Comparison of ENCODE assay signal across 31 cellular contexts in the genomic region with DNA sequence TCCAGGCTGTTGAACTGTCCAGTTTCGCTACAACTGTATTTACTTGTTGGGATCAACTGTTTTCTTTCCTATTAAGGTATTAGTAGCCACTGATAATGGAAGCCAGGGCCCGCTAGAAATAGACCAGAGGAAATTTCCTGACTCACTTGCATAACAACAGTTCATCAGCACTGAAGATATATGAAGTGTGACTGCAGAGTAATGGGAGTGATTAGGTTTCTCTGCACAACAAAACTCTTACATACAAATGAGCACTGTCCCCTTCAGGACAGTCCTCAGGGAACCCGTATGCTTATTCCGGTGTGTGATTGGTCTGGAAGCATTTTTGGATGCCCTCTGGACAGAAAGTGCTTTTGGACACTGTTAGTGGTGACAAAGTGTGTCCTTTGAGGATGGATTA. TPM values are rescaled to one million over a fixed set of nuclear protein-coding genes. Genes with fewer than 3 reads are reported as not detected.
"Had no signal": no experiment of that assay in that cellular context is flagged by ENCODE, and none has a peak within 500 bp of the region (broad histone marks: within the 10 kb centered on the region; RNA-seq: fewer than 3 reads in every experiment).

No MANE protein-coding gene starts in this region.

- H3K27ac ChIP-seq: brain microvascular endothelial cell, Peyer's patch, SJSA1 had no signal

- H3K4me1 ChIP-seq: Peyer's patch, SJSA1 had no signal

- FAIRE-seq: TTC549 had no signal

- H3K4me2 ChIP-seq: SK-N-SH had no signal

- H3K4me3 ChIP-seq: Peyer's patch, SJSA1 had no signal

- ATAC-seq: activated CD8-positive, alpha-beta T cell treated with anti-CD3 and anti-CD28 coated beads for 36 hours; activated T-cell treated with anti-CD3 and anti-CD28 coated beads, Interleukin-2, amount 50 U/mL, for 72 hours; activated T-helper 17 cell treated with anti-CD3 and anti-CD28 coated beads, Interleukin-2, amount 50 U/mL, for 72 hours; PC-3 had no signal

- DNase-seq: activated CD4-positive, alpha-beta T cell treated with anti-CD3 and anti-CD28 coated beads, Interleukin-2, amount 10 ng/mL, durations not matched to agents 24 days and 14 days; activated CD4-positive, alpha-beta T cell treated with anti-CD3 and anti-CD28 coated beads, Interleukin-2, amount 50 U/mL, for 4 hours; activated CD8-positive, alpha-beta T cell treated with anti-CD3 and anti-CD28 coated beads for 36 hours; activated effector memory CD4-positive, alpha-beta T cell treated with anti-CD3 and anti-CD28 coated beads, Interleukin-2, amount 50 U/mL, for 16 hours; activated naive CD4-positive, alpha-beta T cell; activated naive CD4-positive, alpha-beta T cell treated with anti-CD3 and anti-CD28 coated beads, Interleukin-2, amount 50 U/mL, for 16 hours; activated naive CD8-positive, alpha-beta T cell treated with anti-CD3 and anti-CD28 coated beads for 36 hours; activated T-cell treated with anti-CD3 and anti-CD28 coated beads, Interleukin-2, amount 50 U/mL, for 1 hour; activated T-cell treated with anti-CD3 and anti-CD28 coated beads, Interleukin-2, amount 50 U/mL, for 72 hours; amniotic stem cell; aorta; brain microvascular endothelial cell; NCI-H1105; NCI-H1417 treated with DMSO at 0.1 percent for 48 hours; NCI-H1694; NCI-H1930; NCI-H2081 treated with DMSO at 0.1 percent for 48 hours; NCI-H510A; NCI-H526; NCI-H748 treated with DMSO at 0.1 percent for 48 hours; NK-92 treated with Interleukin-12 subunit alpha and Interleukin-12 subunit beta, amount 100 ng/mL, for 24 hours; PC-3; Peyer's patch; RPMI8226; SHP77 treated with DMSO at 0.1 percent for 48 hours; SK-N-SH had no signal

- H3K9me3 ChIP-seq: Peyer's patch, SK-N-SH had no signal

- H3K36me3 ChIP-seq: brain microvascular endothelial cell, Peyer's patch, SJSA1 had no signal

- H3K9ac ChIP-seq: SK-N-SH had no signal

- H3K27me3 ChIP-seq: brain microvascular endothelial cell, Peyer's patch, SJSA1 had no signal

RNA-seq across cellular contexts. Expression of gene LIX1, which starts 55.3 kb away (rescaled TPM):
- total RNA-seq: activated CD4-positive, alpha-beta T cell treated with anti-CD3 and anti-CD28 coated beads, Interleukin-2, amount 10 ng/mL, durations not matched to agents 24 days and 14 days; activated CD8-positive, alpha-beta memory T cell treated with anti-CD3 and anti-CD28 coated beads for 36 hours; activated CD8-positive, alpha-beta T cell treated with anti-CD3 and anti-CD28 coated beads for 36 hours; activated naive CD8-positive, alpha-beta T cell treated with anti-CD3 and anti-CD28 coated beads for 36 hours; activated T-cell treated with anti-CD3 and anti-CD28 coated beads, Interleukin-2, amount 50 U/mL, for 72 hours; activated T-helper 17 cell treated with anti-CD3 and anti-CD28 coated beads, Interleukin-2, amount 50 U/mL, for 72 hours; aorta; M059J; PC-3; SJSA1 had no signal
- polyA plus RNA-seq: aorta, SK-N-SH had no signal
